ENCODE assay signal across 23 cellular contexts in the genomic region with DNA sequence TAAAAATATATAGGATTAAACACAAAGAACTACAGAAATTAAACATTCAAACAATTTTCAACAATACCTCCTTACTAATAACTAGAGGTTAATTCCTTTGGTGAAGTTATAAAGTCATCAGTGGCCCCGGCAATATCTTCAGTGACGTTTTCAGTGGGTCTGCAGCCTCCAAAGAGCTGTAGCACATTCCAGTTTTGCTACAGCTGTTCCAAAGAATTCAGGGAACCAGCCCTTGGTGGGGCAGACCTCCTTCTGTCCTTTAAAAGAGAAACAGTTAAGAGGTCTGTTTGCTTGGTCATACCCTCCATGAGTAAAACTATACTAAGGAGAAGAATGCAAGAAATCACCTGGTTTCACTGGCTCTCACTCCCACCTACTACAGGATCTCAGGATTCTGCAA.
A peak's percentile ranks its signal among the peaks of the same experiment; 100 is the strongest.
DNase-seq lines count a peak whose midpoint lies in the region; ATAC-seq, FAIRE-seq and TF ChIP-seq lines count a peak whose summit lies in the region.
"Had no signal": no experiment of that assay in that cellular context is flagged by ENCODE, and none has a peak within 500 bp of the region (broad histone marks: within the 10 kb centered on the region; RNA-seq: fewer than 3 reads in every experiment).

No MANE protein-coding gene starts in this region.

- H3K4me3 ChIP-seq in left ventricle myocardium inferior (no peak overlapping the region), neutrophil (ENCODE audit: low read depth in 1 of 2, low read length in 1 of 2) (peak overlapping the region; percentile 57 to 66), pancreas (no peak overlapping the region)
- H3K4me3 ChIP-seq: A549, HAP-1 had no signal

- H3K4me1 ChIP-seq in left ventricle myocardium inferior (peaks cover 15% of the 10 kb centered on the region), neutrophil (ENCODE audit: control insufficient read depth in 1 of 2, insufficient read depth in 1 of 2, low read depth in 1 of 2, low read length in 1 of 2) (peaks cover 54% of the 10 kb centered on the region in 2 experiments), pancreas (no peaks in the 10 kb centered on the region)
- H3K4me1 ChIP-seq: A549, HAP-1 had no signal

- no peaks in the 10 kb centered on the region for H3K36me3 ChIP-seq in left ventricle myocardium inferior
- H3K36me3 ChIP-seq in neutrophil, result no peaks in the 10 kb centered on the region
- no peaks in the 10 kb centered on the region for H3K36me3 ChIP-seq in pancreas
- H3K36me3 ChIP-seq: HAP-1 had no signal

- H3K4me3 Mint-ChIP-seq in stimulated activated memory B cell treated with anti-CD40 and anti-IgM and Interleukin-4, amounts not matched to agents 10 μg/mL and 1 μg/mL and 100 μg/mL, for 72 hours, result no peak overlapping the region
- no peak overlapping the region for H3K4me3 Mint-ChIP-seq in activated naive CD4-positive, alpha-beta T cell treated with anti-CD3 and anti-CD28 coated beads, Interleukin-2, amount 10 ng/mL, durations not matched to agents 7 days and 5 days
- H3K4me3 Mint-ChIP-seq: CD4-positive, alpha-beta memory T cell; HFFc6 had no signal

- CTCF ChIA-PET in activated naive CD4-positive, alpha-beta T cell treated with anti-CD3 and anti-CD28 coated beads, Interleukin-2, amount 10 ng/mL, durations not matched to agents 7 days and 5 days (lab: Charles Lee), result no interaction called here

- intact Hi-C loops in left ventricle myocardium inferior (cut with micrococcal nuclease), result no loop called here
- intact Hi-C loops in left cardiac atrium (cut with DNase I), result no loop called here
- intact Hi-C loops in pancreas (cut with DNase I), result no loop called here

- FAIRE-seq in pancreas (lab: Jason Lieb, UNC), result no peak
- FAIRE-seq: A549, G401.6, GM12892, H54 had no signal

- TF ChIP-seq CTCF in left ventricle myocardium inferior (IDR thresholded peaks at IDR 0.05; ENCODE audit: borderline replicate concordance) (no peak), neutrophil (IDR thresholded peaks at IDR 0.05) (no peak), pancreas (IDR thresholded peaks at IDR 0.05) (no peak)

- peaks cover 7% of the 10 kb centered on the region for H3K4me1 Mint-ChIP-seq in stimulated activated memory B cell treated with anti-CD40 and anti-IgM and Interleukin-4, amounts not matched to agents 10 μg/mL and 1 μg/mL and 100 μg/mL, for 72 hours
- peaks cover 7% of the 10 kb centered on the region for H3K4me1 Mint-ChIP-seq in activated naive CD4-positive, alpha-beta T cell treated with anti-CD3 and anti-CD28 coated beads, Interleukin-2, amount 10 ng/mL, durations not matched to agents 7 days and 5 days

- 71 to 80% methylated on average over 2 of the region's 2 CpGs for WGBS in pancreas, 2 donors

- H3K27ac ChIP-seq in left ventricle myocardium inferior (replicated peaks), result peak overlapping the region; percentile 60
- H3K27ac ChIP-seq in neutrophil, result peak overlapping the region; percentile 90
- no peak overlapping the region for H3K27ac ChIP-seq in pancreas
- H3K27ac ChIP-seq: A549 had no signal

- peaks cover 32% of the 10 kb centered on the region for H3K27me3 Mint-ChIP-seq in stimulated activated memory B cell treated with anti-CD40 and anti-IgM and Interleukin-4, amounts not matched to agents 10 μg/mL and 1 μg/mL and 100 μg/mL, for 72 hours
- peaks cover 24% of the 10 kb centered on the region for H3K27me3 Mint-ChIP-seq in activated naive CD4-positive, alpha-beta T cell treated with anti-CD3 and anti-CD28 coated beads, Interleukin-2, amount 10 ng/mL, durations not matched to agents 7 days and 5 days

- DNase-seq in left ventricle myocardium inferior (no peak), left cardiac atrium (no peak), myocyte (ENCODE audit: low read depth) (peak; percentile 78), NK-92 (lab: John Stamatoyannopoulos, UW; ENCODE audit: unreplicated experiment) (no peak), pancreas (no peak)
- no peak for DNase-seq in activated naive CD4-positive, alpha-beta T cell treated with anti-CD3 and anti-CD28 coated beads, Interleukin-2, amount 10 ng/mL, durations not matched to agents 7 days and 5 days
- DNase-seq: 8988T; ACHN; C1 segment of cervical spinal cord; Calu3; CD4-positive, alpha-beta memory T cell; COR-L47; DMS153; DND-41; GOT3; HFFc6 had no signal

- ATAC-seq in left cardiac atrium (no peak), pancreas (no peak)
- peak; percentile 16 for ATAC-seq in stimulated activated memory B cell treated with anti-CD40 and anti-IgM and Interleukin-4, amounts not matched to agents 10 μg/mL and 1 μg/mL and 100 μg/mL, for 72 hours
- ATAC-seq: A549 had no signal

- H3K9me3 Mint-ChIP-seq in stimulated activated memory B cell treated with anti-CD40 and anti-IgM and Interleukin-4, amounts not matched to agents 10 μg/mL and 1 μg/mL and 100 μg/mL, for 72 hours, result peaks cover 5% of the 10 kb centered on the region
- no peaks in the 10 kb centered on the region for H3K9me3 Mint-ChIP-seq in activated naive CD4-positive, alpha-beta T cell treated with anti-CD3 and anti-CD28 coated beads, Interleukin-2, amount 10 ng/mL, durations not matched to agents 7 days and 5 days
- H3K9me3 Mint-ChIP-seq: HFFc6 had no signal

- no peaks in the 10 kb centered on the region for H3K36me3 Mint-ChIP-seq in stimulated activated memory B cell treated with anti-CD40 and anti-IgM and Interleukin-4, amounts not matched to agents 10 μg/mL and 1 μg/mL and 100 μg/mL, for 72 hours
- H3K36me3 Mint-ChIP-seq in activated naive CD4-positive, alpha-beta T cell treated with anti-CD3 and anti-CD28 coated beads, Interleukin-2, amount 10 ng/mL, durations not matched to agents 7 days and 5 days, result no peaks in the 10 kb centered on the region
- H3K36me3 Mint-ChIP-seq: CD4-positive, alpha-beta memory T cell had no signal

- H3K27ac Mint-ChIP-seq in stimulated activated memory B cell treated with anti-CD40 and anti-IgM and Interleukin-4, amounts not matched to agents 10 μg/mL and 1 μg/mL and 100 μg/mL, for 72 hours, result no peak overlapping the region
- no peak overlapping the region for H3K27ac Mint-ChIP-seq in activated naive CD4-positive, alpha-beta T cell treated with anti-CD3 and anti-CD28 coated beads, Interleukin-2, amount 10 ng/mL, durations not matched to agents 7 days and 5 days
- H3K27ac Mint-ChIP-seq: HFFc6 had no signal

- H3K27me3 ChIP-seq in left ventricle myocardium inferior (ENCODE audit: low read depth) (no peaks in the 10 kb centered on the region), neutrophil (no peaks in the 10 kb centered on the region), pancreas (no peaks in the 10 kb centered on the region)

- H3K9me3 ChIP-seq in left ventricle myocardium inferior (replicated peaks), result peaks cover 3% of the 10 kb centered on the region
- no peaks in the 10 kb centered on the region for H3K9me3 ChIP-seq in neutrophil
- no peaks in the 10 kb centered on the region for H3K9me3 ChIP-seq in pancreas
- H3K9me3 ChIP-seq: A549, HAP-1 had no signal

Comparison
In these comparisons a context has a peak if more than half of its experiments do, and no peak if none do; other contexts are left out.
1. H3K27ac ChIP-seq: peak in left ventricle myocardium inferior (single experiment) and neutrophil (single experiment); none in pancreas (0 of 4).
2. H3K4me3 ChIP-seq: peak in neutrophil (2 of 2); none in left ventricle myocardium inferior (single experiment) and pancreas (0 of 4).